Comparison of ENCODE assay signal across 17 cellular contexts in genomic region chr1:214547747-214548146, GRCh38. TPM values are rescaled to one million over a fixed set of nuclear protein-coding genes. Genes with fewer than 3 reads are reported as not detected.
A peak's percentile ranks its signal among the peaks of the same experiment; 100 is the strongest.
DNase-seq lines count a peak whose midpoint lies in the region; ATAC-seq and TF ChIP-seq lines count a peak whose summit lies in the region.
"Had no signal": no experiment of that assay in that cellular context is flagged by ENCODE, and none has a peak within 500 bp of the region (broad histone marks: within the 10 kb centered on the region; RNA-seq: fewer than 3 reads in every experiment).

No MANE protein-coding gene starts in this region.

- peaks cover 0 to 41% of the 10 kb centered on the region in 2 donors for H3K27me3 ChIP-seq in left lung

- H3K4me1 Mint-ChIP-seq in activated CD4-positive, alpha-beta T cell treated with anti-CD3 and anti-CD28 coated beads, Interleukin-2, amount 10 ng/mL, durations not matched to agents 24 days and 14 days = peaks cover 23% of the 10 kb centered on the region
- peaks cover 2% of the 10 kb centered on the region for H3K4me1 Mint-ChIP-seq in activated CD4-positive, alpha-beta T cell treated with anti-CD3 and anti-CD28 coated beads for 36 hours
- H3K4me1 Mint-ChIP-seq in chondrocyte (ENCODE audit: low read depth) (peaks cover 78% of the 10 kb centered on the region), mesothelial cell of epicardium (peaks cover 61% of the 10 kb centered on the region)
- H3K4me1 Mint-ChIP-seq: activated naive CD4-positive, alpha-beta T cell treated with anti-CD3 and anti-CD28 coated beads, Interleukin-2, amount 50 U/mL, for 24 hours had no signal

- H3K4me1 ChIP-seq in left lung = peaks cover 11% of the 10 kb centered on the region in 2 donors

- H3K36me3 ChIP-seq in left lung = no peaks in the 10 kb centered on the region

- H3K27me3 Mint-ChIP-seq in activated CD4-positive, alpha-beta T cell treated with anti-CD3 and anti-CD28 coated beads, Interleukin-2, amount 10 ng/mL, durations not matched to agents 24 days and 14 days = peaks cover 49% of the 10 kb centered on the region
- H3K27me3 Mint-ChIP-seq in activated CD4-positive, alpha-beta T cell treated with anti-CD3 and anti-CD28 coated beads for 36 hours = peaks cover 41% of the 10 kb centered on the region
- H3K27me3 Mint-ChIP-seq in chondrocyte (ENCODE audit: low read depth) (no peaks in the 10 kb centered on the region), mesothelial cell of epicardium (ENCODE audit: low read depth) (no peaks in the 10 kb centered on the region)

- H3K36me3 Mint-ChIP-seq in activated CD4-positive, alpha-beta T cell treated with anti-CD3 and anti-CD28 coated beads, Interleukin-2, amount 10 ng/mL, durations not matched to agents 24 days and 14 days (ENCODE audit: low read depth) = peaks cover 3% of the 10 kb centered on the region
- no peaks in the 10 kb centered on the region for H3K36me3 Mint-ChIP-seq in activated CD4-positive, alpha-beta T cell treated with anti-CD3 and anti-CD28 coated beads for 36 hours (ENCODE audit: low read depth)
- H3K36me3 Mint-ChIP-seq in chondrocyte (ENCODE audit: low read depth) (no peaks in the 10 kb centered on the region), mesothelial cell of epicardium (no peaks in the 10 kb centered on the region)
- H3K36me3 Mint-ChIP-seq: activated naive CD4-positive, alpha-beta T cell treated with anti-CD3 and anti-CD28 coated beads, Interleukin-2, amount 50 U/mL, for 24 hours; CD8-positive, alpha-beta memory T cell had no signal

- CTCF ChIA-PET in activated CD4-positive, alpha-beta T cell treated with anti-CD3 and anti-CD28 coated beads for 36 hours (lab: Charles Lee) = interaction anchor here (0.6 to 1.1 kb wide), 3 partner anchors 38 to 216 kb away, joined by 3 read pairs; no protein-coding TSS in a partner anchor

- no peak overlapping the region for H3K4me3 ChIP-seq in left lung
- H3K4me3 ChIP-seq: mucosa of descending colon had no signal

- no peak for ATAC-seq in activated CD4-positive, alpha-beta T cell treated with anti-CD3 and anti-CD28 coated beads for 36 hours
- no peak for ATAC-seq in left lung
- ATAC-seq: mucosa of descending colon had no signal

- H3K9me3 ChIP-seq in left lung = no peaks in the 10 kb centered on the region
- H3K9me3 ChIP-seq: mucosa of descending colon had no signal

- no peak for TF ChIP-seq CTCF in chondrocyte (IDR thresholded peaks at IDR 0.05)
- no peak for TF ChIP-seq CTCF in mesothelial cell of epicardium (IDR thresholded peaks at IDR 0.05; ENCODE audit: unreplicated experiment)
- TF ChIP-seq CTCF in left lung (IDR thresholded peaks at IDR 0.05) = no peak

- no peak overlapping the region for H3K27ac ChIP-seq in left lung

- DNase-seq in activated CD4-positive, alpha-beta T cell treated with anti-CD3 and anti-CD28 coated beads, Interleukin-2, amount 10 ng/mL, durations not matched to agents 24 days and 14 days = no peak
- DNase-seq in activated CD4-positive, alpha-beta T cell treated with anti-CD3 and anti-CD28 coated beads for 36 hours = no peak
- DNase-seq in chondrocyte (ENCODE audit: low spot score) = no peak
- DNase-seq in mesothelial cell of epicardium (ENCODE audit: low spot score in 2 of 2, unreplicated experiment in 2 of 2) = no peak
- no peak for DNase-seq in anterior cingulate cortex (lab: John Stamatoyannopoulos, UW)
- no peak for DNase-seq in germinal center (ENCODE audit: low spot score)
- no peak for DNase-seq in left lung
- no peak for DNase-seq in NCI-H1417 (lab: John Stamatoyannopoulos, UW)
- DNase-seq: activated CD4-positive, CD25-positive, alpha-beta regulatory T cell treated with anti-CD3 and anti-CD28 coated beads, Interleukin-2, amount 50 U/mL, for 72 hours; CD8-positive, alpha-beta memory T cell; effector memory CD4-positive, alpha-beta T cell; glutamatergic neuron; mucosa of descending colon; NCI-H1930; NCI-H524 treated with DMSO at 0.1 percent for 48 hours had no signal

- H3K27ac Mint-ChIP-seq in activated CD4-positive, alpha-beta T cell treated with anti-CD3 and anti-CD28 coated beads, Interleukin-2, amount 10 ng/mL, durations not matched to agents 24 days and 14 days = no peak overlapping the region
- no peak overlapping the region for H3K27ac Mint-ChIP-seq in activated CD4-positive, alpha-beta T cell treated with anti-CD3 and anti-CD28 coated beads for 36 hours
- H3K27ac Mint-ChIP-seq in chondrocyte (ENCODE audit: unreplicated experiment) (peak overlapping the region; percentile 76), mesothelial cell of epicardium (peak overlapping the region; percentile 17)
- H3K27ac Mint-ChIP-seq: activated naive CD4-positive, alpha-beta T cell treated with anti-CD3 and anti-CD28 coated beads, Interleukin-2, amount 50 U/mL, for 24 hours; T-helper 1 cell treated with Interleukin-12 subunit alpha and Interleukin-12 subunit beta and Interleukin-4 antibody, amounts not matched to agents 30 μg/mL and 1 μg/mL, for 36 hours had no signal

- intact Hi-C loops in activated CD4-positive, alpha-beta T cell treated with anti-CD3 and anti-CD28 coated beads, Interleukin-2, amount 10 ng/mL, durations not matched to agents 24 days and 14 days (cut with micrococcal nuclease) = no loop called here
- intact Hi-C loops in activated CD4-positive, alpha-beta T cell treated with anti-CD3 and anti-CD28 coated beads for 36 hours (cut with DNase I, micrococcal nuclease) = no loop called here
- intact Hi-C loops in left lung (cut with DNase I) = no loop called here

- POLR2A ChIA-PET in activated CD4-positive, alpha-beta T cell treated with anti-CD3 and anti-CD28 coated beads for 36 hours (lab: Charles Lee) = no interaction called here

- H3K9me3 Mint-ChIP-seq in activated CD4-positive, alpha-beta T cell treated with anti-CD3 and anti-CD28 coated beads, Interleukin-2, amount 10 ng/mL, durations not matched to agents 24 days and 14 days = no peaks in the 10 kb centered on the region
- H3K9me3 Mint-ChIP-seq in activated CD4-positive, alpha-beta T cell treated with anti-CD3 and anti-CD28 coated beads for 36 hours (ENCODE audit: low read depth) = no peaks in the 10 kb centered on the region
- H3K9me3 Mint-ChIP-seq in chondrocyte (ENCODE audit: low read depth) (no peaks in the 10 kb centered on the region), mesothelial cell of epicardium (no peaks in the 10 kb centered on the region)
- H3K9me3 Mint-ChIP-seq: activated naive CD4-positive, alpha-beta T cell treated with anti-CD3 and anti-CD28 coated beads, Interleukin-2, amount 50 U/mL, for 24 hours; CD8-positive, alpha-beta memory T cell; T-helper 1 cell treated with Interleukin-12 subunit alpha and Interleukin-12 subunit beta and Interleukin-4 antibody, amounts not matched to agents 30 μg/mL and 1 μg/mL, for 36 hours had no signal

- H3K4me3 Mint-ChIP-seq in activated CD4-positive, alpha-beta T cell treated with anti-CD3 and anti-CD28 coated beads, Interleukin-2, amount 10 ng/mL, durations not matched to agents 24 days and 14 days = peak overlapping the region; percentile 4
- H3K4me3 Mint-ChIP-seq in activated CD4-positive, alpha-beta T cell treated with anti-CD3 and anti-CD28 coated beads for 36 hours = no peak overlapping the region
- H3K4me3 Mint-ChIP-seq in chondrocyte (ENCODE audit: unreplicated experiment) (peak overlapping the region; percentile 88), mesothelial cell of epicardium (peak overlapping the region; percentile 30)
- H3K4me3 Mint-ChIP-seq: activated naive CD4-positive, alpha-beta T cell treated with anti-CD3 and anti-CD28 coated beads, Interleukin-2, amount 50 U/mL, for 24 hours; CD8-positive, alpha-beta memory T cell; T-helper 1 cell treated with Interleukin-12 subunit alpha and Interleukin-12 subunit beta and Interleukin-4 antibody, amounts not matched to agents 30 μg/mL and 1 μg/mL, for 36 hours had no signal

RNA-seq across cellular contexts. Expression of gene PTPN14, which starts 3.7 kb away (rescaled TPM):
- 29.7 and 29.9 TPM in 2 replicates for total RNA-seq in activated CD4-positive, alpha-beta T cell treated with anti-CD3 and anti-CD28 coated beads, Interleukin-2, amount 10 ng/mL, durations not matched to agents 24 days and 14 days
- total RNA-seq in activated CD4-positive, alpha-beta T cell treated with anti-CD3 and anti-CD28 coated beads for 36 hours = 1 to 10 TPM; 4.1 to 4.3 TPM
- total RNA-seq in chondrocyte (125 to 174 TPM (median 136 TPM) in 3 replicates), mesothelial cell of epicardium (71.8 to 75.8 TPM (median 74.9 TPM) in 3 replicates), left lung (10 to 100 TPM; 36.8 to 38.0 TPM)

RNA-seq across cellular contexts. Expression of gene CENPF, which starts 55.2 kb away (rescaled TPM):
- 54.4 and 63.0 TPM in 2 replicates for total RNA-seq in activated CD4-positive, alpha-beta T cell treated with anti-CD3 and anti-CD28 coated beads, Interleukin-2, amount 10 ng/mL, durations not matched to agents 24 days and 14 days
- total RNA-seq in activated CD4-positive, alpha-beta T cell treated with anti-CD3 and anti-CD28 coated beads for 36 hours = 100 to 1,000 TPM; 102 to 107 TPM
- total RNA-seq in chondrocyte = 9.4 to 22.3 TPM (median 19.8 TPM) in 3 replicates
- total RNA-seq in mesothelial cell of epicardium = 54.3 to 58.1 TPM (median 56.4 TPM) in 3 replicates
- 10 to 100 TPM in 1 of 2 donors, 1 to 10 TPM in 1; 3.4 to 15.0 TPM for total RNA-seq in left lung

Comparison
In these comparisons a context has a peak if more than half of its experiments do, and no peak if none do; other contexts are left out.
1. H3K27ac Mint-ChIP-seq: peak in chondrocyte (single experiment) and mesothelial cell of epicardium (single experiment); none in activated CD4-positive, alpha-beta T cell treated with anti-CD3 and anti-CD28 coated beads, Interleukin-2, amount 10 ng/mL, durations not matched to agents 24 days and 14 days (single experiment) and activated CD4-positive, alpha-beta T cell treated with anti-CD3 and anti-CD28 coated beads for 36 hours (single experiment).